ENCODE assay signal across 7 cellular contexts in the genomic region with DNA sequence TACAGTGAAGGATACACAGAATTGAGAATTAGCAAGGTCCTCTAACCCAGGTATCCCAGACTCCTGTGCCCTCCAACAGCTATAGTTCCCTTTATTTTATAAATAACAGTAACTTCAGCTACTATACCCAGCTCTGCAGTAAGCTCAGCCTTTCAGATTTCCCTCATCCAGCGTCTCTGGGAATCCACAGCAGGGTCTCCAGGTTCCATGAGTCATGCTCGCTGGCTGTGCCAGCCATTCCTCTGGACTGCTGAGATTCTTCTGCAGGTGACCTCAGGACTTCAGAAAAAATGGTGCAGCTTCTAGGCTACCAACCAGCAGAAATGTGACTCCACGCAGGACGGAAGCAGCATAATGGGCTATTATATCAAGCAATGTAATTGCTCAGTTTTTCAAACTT.
"Had no signal": no experiment of that assay in that cellular context is flagged by ENCODE, and none has a peak within 500 bp of the region (broad histone marks: within the 10 kb centered on the region; RNA-seq: fewer than 3 reads in every experiment).

No MANE protein-coding gene starts in this region.

- H3K4me3 Mint-ChIP-seq: GM23338, H9, IgD-negative memory B cell had no signal

- H3K27me3 Mint-ChIP-seq: IgD-negative memory B cell had no signal

- H3K36me3 Mint-ChIP-seq: IgD-negative memory B cell had no signal

- H3K4me1 Mint-ChIP-seq: GM23338, H9, IgD-negative memory B cell had no signal

- ATAC-seq: GM23338, HepG2 had no signal

- H3K4me3 ChIP-seq: GM23338 had no signal

- DNase-seq: H9, HCEC 1CT had no signal

- FAIRE-seq: H1, H54, HepG2 had no signal

- H3K27ac Mint-ChIP-seq: GM23338, H9, IgD-negative memory B cell had no signal
